ENCODE assay signal across 1 cellular context in the genomic region with DNA sequence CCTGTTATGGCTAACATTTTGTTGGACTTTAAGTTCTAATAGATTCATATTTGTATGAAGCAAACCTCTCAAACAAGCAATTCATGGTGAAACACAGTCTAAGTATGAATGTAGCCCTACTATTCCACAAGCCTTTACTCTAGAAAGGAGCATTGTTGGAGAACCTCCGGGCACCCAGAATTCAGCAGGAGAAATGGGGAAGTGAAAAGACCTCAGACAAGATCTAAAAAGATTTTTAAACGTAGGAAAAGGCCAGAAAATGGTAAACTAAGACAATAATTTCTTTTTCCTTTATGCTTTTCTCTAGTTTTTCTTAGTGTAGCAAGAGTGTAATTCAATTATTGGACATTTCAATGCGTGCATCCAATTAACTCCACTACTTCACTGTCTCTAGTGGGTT.
TF ChIP-seq lines count a peak whose summit lies in the region.

No MANE protein-coding gene starts in this region.

TF ChIP-seq in GM12878, 131 proteins besides CTCF, POLR2A, EP300 and RAD21 (continued from another document):
- TF ChIP-seq CREM (IDR thresholded peaks at IDR 0.05; ENCODE audit: low read depth): no peak
TF ChIP-seq in GM12878: peak in this region for 1.
